8 cellular contexts compared by ENCODE assay signal in genomic region chr7:90346326-90347125, GRCh38. TPM values are rescaled to one million over a fixed set of nuclear protein-coding genes. Genes with fewer than 3 reads are reported as not detected.
DNase-seq lines count a peak whose midpoint lies in the region; ATAC-seq and FAIRE-seq lines count a peak whose summit lies in the region.

GTPBP10 (plus strand) TSS chr7:90346716; CDS start chr7:90346742, 26 bp downstream.

- 0% methylated on average over 27 to 28 of the region's 38 CpGs for WGBS in mesodermal cell (ENCODE audit: insufficient coverage in 2 of 2), 2 experiments

- H3K4me1 ChIP-seq in HUES48 (ENCODE audit: control insufficient read depth, insufficient read depth, low read length) = peaks cover 5% of the 10 kb centered on the region; the same call in 1 of the 2 replicates
- H3K4me1 ChIP-seq in NT2/D1 (ENCODE audit: insufficient read depth, insufficient read length) = no peaks in the 10 kb centered on the region
- peaks cover 9% of the 10 kb centered on the region for H3K4me1 ChIP-seq in mesodermal cell (ENCODE audit: control insufficient read depth, insufficient read depth, low read length, poor library complexity, severe bottlenecking)

- H3K9ac ChIP-seq in HUES48 (ENCODE audit: low read depth, low read length) (peak within 1 kb of the TSS; percentile 87), NT2/D1 (ENCODE audit: insufficient read length, low read depth) (peak within 1 kb of the TSS; percentile 91)

- peak within 1 kb of the TSS; percentile 95 for H3K4me3 ChIP-seq in HUES48 (ENCODE audit: low read depth, low read length)
- H3K4me3 ChIP-seq in NT2/D1 (ENCODE audit: insufficient read length, low read depth) = peak within 1 kb of the TSS; percentile 88
- peak within 1 kb of the TSS; percentile 94 for H3K4me3 ChIP-seq in mesodermal cell (ENCODE audit: extremely low read depth, insufficient read depth, low read length, poor library complexity, severe bottlenecking)

- peak; percentile 89 for ATAC-seq in GM21390 (IDR thresholded peaks at IDR 0.05; ENCODE audit: unreplicated experiment)

- H3K36me3 ChIP-seq in HUES48 (ENCODE audit: control insufficient read depth, insufficient read depth, low read length) (no peaks in the 10 kb centered on the region), NT2/D1 (ENCODE audit: insufficient read depth, insufficient read length, low read length) (peaks cover 5% of the 10 kb centered on the region), mesodermal cell (ENCODE audit: control insufficient read depth, insufficient read depth, low read length) (no peaks in the 10 kb centered on the region)

- H3K27me3 ChIP-seq in HUES48 (ENCODE audit: control insufficient read depth, insufficient read depth, low read length) = no peaks in the 10 kb centered on the region
- H3K27me3 ChIP-seq in NT2/D1 (ENCODE audit: insufficient read depth, insufficient read length) = no peaks in the 10 kb centered on the region

- H3K27ac ChIP-seq in HUES48 (ENCODE audit: low read depth, low read length) (peak within 1 kb of the TSS; percentile 89), mesodermal cell (ENCODE audit: low read depth, low read length, severe bottlenecking) (peak within 1 kb of the TSS; percentile 89)

- DNase-seq in D341Med (ENCODE audit: low spot score) (peak; percentile 98), NT2/D1 (ENCODE audit: low read depth, low spot score) (peak; percentile 92)
- peak; percentile 79 for DNase-seq in activated CD8-positive, alpha-beta memory T cell treated with anti-CD3 and anti-CD28 coated beads, Interleukin-2, amount 50 U/mL, for 1 hour (ENCODE audit: extremely low read depth)
- peak; percentile 89 to 90 for DNase-seq in stimulated activated CD8-positive, alpha-beta memory T cell treated with anti-CD3 and anti-CD28 coated beads, Interleukin-15, amount 100 ng/mL, for 4 hours (ENCODE audit: low read depth in 2 of 2)

- H3K9me3 ChIP-seq in HUES48 (ENCODE audit: control insufficient read depth, insufficient read depth, low read length) (no peaks in the 10 kb centered on the region), NT2/D1 (ENCODE audit: insufficient read depth, low read length) (no peaks in the 10 kb centered on the region), mesodermal cell (ENCODE audit: control insufficient read depth, low read length) (no peaks in the 10 kb centered on the region)

- FAIRE-seq in endometrium (lab: Jason Lieb, UNC) = peak; percentile 70

RNA-seq across cellular contexts. Expression of gene GTPBP10, which starts in this region (rescaled TPM):
- 17.7 TPM for polyA plus RNA-seq in mesodermal cell (2013, experiment 1 of 2)
- polyA plus RNA-seq in mesodermal cell (2013, experiment 2 of 2) = 19.1 TPM

Comparison
In these comparisons a context has a peak if more than half of its experiments do, and no peak if none do; other contexts are left out.
1. Peak in every context shown above with its lines: DNase-seq, ATAC-seq, H3K4me3 ChIP-seq and H3K27ac ChIP-seq.